In the genomic region with DNA sequence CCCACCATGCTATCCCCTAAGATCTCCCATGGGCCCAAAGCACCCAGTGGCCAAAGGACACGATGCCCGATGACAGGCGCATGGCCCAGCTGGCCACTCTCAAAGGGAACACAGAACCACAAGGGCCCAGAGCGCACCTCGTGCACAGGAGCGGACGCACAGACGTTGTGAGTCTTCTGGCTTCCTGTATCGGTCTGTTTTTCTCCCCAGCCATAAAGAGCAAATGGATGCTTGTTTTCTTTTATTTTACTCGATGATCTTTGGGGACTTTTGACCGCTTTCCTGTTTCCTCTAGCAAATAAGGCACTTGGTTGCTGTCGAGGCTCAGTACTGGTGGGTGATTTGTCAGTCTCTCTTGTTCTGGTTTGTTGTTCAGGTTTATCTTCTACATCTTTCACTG, we compare ENCODE assay signal across 19 cellular contexts. TPM values are rescaled to one million over a fixed set of nuclear protein-coding genes. Genes with fewer than 3 reads are reported as not detected.
DNase-seq lines count a peak whose midpoint lies in the region; ATAC-seq and TF ChIP-seq lines count a peak whose summit lies in the region.
"Had no signal": no experiment of that assay in that cellular context is flagged by ENCODE, and none has a peak within 500 bp of the region (broad histone marks: within the 10 kb centered on the region; RNA-seq: fewer than 3 reads in every experiment).

No MANE protein-coding gene starts in this region.

- H3K4me1 ChIP-seq in GM23338 (ENCODE audit: insufficient read depth) = peaks cover 7% of the 10 kb centered on the region; the same call in 1 of the 2 replicates
- H3K4me1 ChIP-seq: right atrium auricular region had no signal

- H3K9me3 ChIP-seq in CD4-positive, alpha-beta T cell (ENCODE audit: control insufficient read depth, low read length) = no peaks in the 10 kb centered on the region
- H3K9me3 ChIP-seq: left lung, right atrium auricular region, tibial nerve had no signal

- H3K4me2 ChIP-seq in GM23338 = no peak overlapping the region

- peaks cover 37% of the 10 kb centered on the region for H3K36me3 Mint-ChIP-seq in T-helper 1 cell treated with Interleukin-12 subunit alpha and Interleukin-12 subunit beta and Interleukin-4 antibody, amounts not matched to agents 30 μg/mL and 1 μg/mL, for 36 hours (ENCODE audit: low read depth)
- H3K36me3 Mint-ChIP-seq in CD4-positive, alpha-beta T cell (ENCODE audit: low read depth) = peaks cover 49% of the 10 kb centered on the region
- H3K36me3 Mint-ChIP-seq in activated T-helper 17 cell treated with anti-CD3 and anti-CD28 coated beads, Interleukin-2, amount 50 U/mL, for 72 hours (ENCODE audit: low read depth) = peaks cover 85% of the 10 kb centered on the region
- H3K36me3 Mint-ChIP-seq in nephron progenitor cell (ENCODE audit: low read depth) (peaks cover 69% of the 10 kb centered on the region), GM23338 (ENCODE audit: low read depth) (0 out of 3 replicates have a peak, but pooled peaks cover 4% of the 10 kb centered on the region)

- H4K20me1 ChIP-seq in GM23338 (replicated peaks; ENCODE audit: insufficient read depth) = peaks cover 2% of the 10 kb centered on the region

- CTCF ChIA-PET in CD4-positive, alpha-beta T cell (lab: Charles Lee) = interaction anchor here (0.9 kb wide), 1 partner anchor 11 kb away, joined by 3 read pairs; no protein-coding TSS in a partner anchor

- no peak overlapping the region for H2AFZ ChIP-seq in GM23338

- ATAC-seq in CD4-positive, alpha-beta T cell (ENCODE audit: poor library complexity) = no peak
- no peak for ATAC-seq in activated T-helper 17 cell treated with anti-CD3 and anti-CD28 coated beads, Interleukin-2, amount 50 U/mL, for 72 hours (replicated peaks)
- no peak for ATAC-seq in GM23338
- ATAC-seq in HG03521 (IDR thresholded peaks at IDR 0.05; ENCODE audit: unreplicated experiment) = no peak
- ATAC-seq in GM21529 (IDR thresholded peaks at IDR 0.05; ENCODE audit: unreplicated experiment) = no peak

- peak overlapping the region; percentile 53 for H3K4me3 Mint-ChIP-seq in T-helper 1 cell treated with Interleukin-12 subunit alpha and Interleukin-12 subunit beta and Interleukin-4 antibody, amounts not matched to agents 30 μg/mL and 1 μg/mL, for 36 hours
- H3K4me3 Mint-ChIP-seq in CD4-positive, alpha-beta T cell = no peak overlapping the region
- H3K4me3 Mint-ChIP-seq in activated T-helper 17 cell treated with anti-CD3 and anti-CD28 coated beads, Interleukin-2, amount 50 U/mL, for 72 hours = peak overlapping the region; percentile 59
- H3K4me3 Mint-ChIP-seq in nephron progenitor cell (no peak overlapping the region), GM23338 (no peak overlapping the region)

- intact Hi-C loops in CD4-positive, alpha-beta T cell (cut with DNase I, micrococcal nuclease) = no loop called here

- H3K4me1 Mint-ChIP-seq in T-helper 1 cell treated with Interleukin-12 subunit alpha and Interleukin-12 subunit beta and Interleukin-4 antibody, amounts not matched to agents 30 μg/mL and 1 μg/mL, for 36 hours (ENCODE audit: low read depth) = peaks cover 24% of the 10 kb centered on the region
- H3K4me1 Mint-ChIP-seq in CD4-positive, alpha-beta T cell (ENCODE audit: low read depth) = peaks cover 10% of the 10 kb centered on the region
- peaks cover 40% of the 10 kb centered on the region for H3K4me1 Mint-ChIP-seq in activated T-helper 17 cell treated with anti-CD3 and anti-CD28 coated beads, Interleukin-2, amount 50 U/mL, for 72 hours
- peaks cover 9% of the 10 kb centered on the region for H3K4me1 Mint-ChIP-seq in nephron progenitor cell
- H3K4me1 Mint-ChIP-seq in GM23338 = peaks cover 10% of the 10 kb centered on the region

- H3K27me3 Mint-ChIP-seq in T-helper 1 cell treated with Interleukin-12 subunit alpha and Interleukin-12 subunit beta and Interleukin-4 antibody, amounts not matched to agents 30 μg/mL and 1 μg/mL, for 36 hours (ENCODE audit: low read depth) = no peaks in the 10 kb centered on the region
- H3K27me3 Mint-ChIP-seq in CD4-positive, alpha-beta T cell = no peaks in the 10 kb centered on the region
- H3K27me3 Mint-ChIP-seq in activated T-helper 17 cell treated with anti-CD3 and anti-CD28 coated beads, Interleukin-2, amount 50 U/mL, for 72 hours = no peaks in the 10 kb centered on the region
- no peaks in the 10 kb centered on the region for H3K27me3 Mint-ChIP-seq in nephron progenitor cell (ENCODE audit: low read depth, poor library complexity)
- no peaks in the 10 kb centered on the region for H3K27me3 Mint-ChIP-seq in GM23338 (ENCODE audit: insufficient read depth, low read depth, poor library complexity)

- H3F3A ChIP-seq in GM23338 (replicated peaks; ENCODE audit: low read depth) = no peaks in the 10 kb centered on the region

- H3K27me3 ChIP-seq in CD4-positive, alpha-beta T cell (ENCODE audit: control insufficient read depth, insufficient read depth, low read length) = no peaks in the 10 kb centered on the region
- H3K27me3 ChIP-seq in GM23338 (ENCODE audit: insufficient read depth) = no peaks in the 10 kb centered on the region
- H3K27me3 ChIP-seq: left lung, right atrium auricular region, tibial nerve had no signal

- H3K4me3 ChIP-seq in GM23338 = no peak overlapping the region
- H3K4me3 ChIP-seq: left lung, right atrium auricular region, tibial nerve had no signal

- H3K9me2 ChIP-seq in GM23338 (ENCODE audit: insufficient read depth) = no peaks in the 10 kb centered on the region

- peaks cover 12% of the 10 kb centered on the region for H3K36me3 ChIP-seq in GM23338 (ENCODE audit: insufficient read depth)

- no peaks in the 10 kb centered on the region for H3K9me3 Mint-ChIP-seq in T-helper 1 cell treated with Interleukin-12 subunit alpha and Interleukin-12 subunit beta and Interleukin-4 antibody, amounts not matched to agents 30 μg/mL and 1 μg/mL, for 36 hours
- H3K9me3 Mint-ChIP-seq in CD4-positive, alpha-beta T cell = no peaks in the 10 kb centered on the region
- H3K9me3 Mint-ChIP-seq in activated T-helper 17 cell treated with anti-CD3 and anti-CD28 coated beads, Interleukin-2, amount 50 U/mL, for 72 hours = no peaks in the 10 kb centered on the region
- H3K9me3 Mint-ChIP-seq in nephron progenitor cell = no peaks in the 10 kb centered on the region
- H3K9me3 Mint-ChIP-seq in GM23338 = no peaks in the 10 kb centered on the region

- peak overlapping the region; percentile 38 for H3K27ac ChIP-seq in CD4-positive, alpha-beta T cell (ENCODE audit: low read depth, low read length)
- no peak overlapping the region for H3K27ac ChIP-seq in GM23338 (ENCODE audit: low read depth)
- H3K27ac ChIP-seq: 22Rv1, right atrium auricular region, tibial nerve had no signal

- DNase-seq in T-helper 1 cell (no peak), nephron progenitor cell (no peak), GM23338 (ENCODE audit: low spot score) (no peak)
- DNase-seq in CD4-positive, alpha-beta T cell = no peak
- DNase-seq: activated CD4-positive, alpha-beta T cell treated with anti-CD3 and anti-CD28 coated beads, Interleukin-2, amount 50 U/mL, for 48 hours; caudate nucleus; DMS 273 treated with DMSO at 0.1 percent for 48 hours; effector CD4-positive, alpha-beta T cell; Kasumi-1; left lung; NCI-H1048; NCI-H510A treated with DMSO at 0.1 percent for 48 hours had no signal

- POLR2A ChIA-PET in CD4-positive, alpha-beta T cell (lab: Charles Lee) = no interaction called here

- no peak for TF ChIP-seq CTCF in CD4-positive, alpha-beta T cell (IDR thresholded peaks at IDR 0.05)
- TF ChIP-seq CTCF in nephron progenitor cell (IDR thresholded peaks at IDR 0.05) = no peak
- TF ChIP-seq CTCF in GM23338 (conservative IDR thresholded peaks at IDR 0.05; ENCODE audit: low read depth in 2 of 2) = no peak

- peaks cover 6% of the 10 kb centered on the region; the same call in 1 of the 2 replicates for H3K79me2 ChIP-seq in GM23338 (replicated peaks; ENCODE audit: insufficient read depth)

- H3K27ac Mint-ChIP-seq in T-helper 1 cell treated with Interleukin-12 subunit alpha and Interleukin-12 subunit beta and Interleukin-4 antibody, amounts not matched to agents 30 μg/mL and 1 μg/mL, for 36 hours = peak overlapping the region; percentile 88
- H3K27ac Mint-ChIP-seq in CD4-positive, alpha-beta T cell = peak overlapping the region; percentile 79
- H3K27ac Mint-ChIP-seq in activated T-helper 17 cell treated with anti-CD3 and anti-CD28 coated beads, Interleukin-2, amount 50 U/mL, for 72 hours = peak overlapping the region; percentile 49
- peak overlapping the region; percentile 17 for H3K27ac Mint-ChIP-seq in nephron progenitor cell
- no peak overlapping the region for H3K27ac Mint-ChIP-seq in GM23338

TF ChIP-seq in GM23338, 12 proteins besides CTCF, POLR2A, EP300 and RAD21:
- no peak for TF ChIP-seq EZH2phosphoT487 (IDR thresholded peaks at IDR 0.05; ENCODE audit: unreplicated experiment)
TF ChIP-seq in GM23338: peak in this region for 0.

RNA-seq across cellular contexts. Expression of a gene that starts 16.2 kb away (rescaled TPM):
- 10 to 100 TPM; 14.3 to 15.2 TPM for total RNA-seq in CD4-positive, alpha-beta T cell
- total RNA-seq in activated T-helper 17 cell treated with anti-CD3 and anti-CD28 coated beads, Interleukin-2, amount 50 U/mL, for 72 hours = 10 to 100 TPM; 10.1 to 32.7 TPM
- total RNA-seq in GM23338 (2014; rRNA removed; shearing (Covaris generic)) = 13.3 and 13.4 TPM in 2 replicates
- 3.9 and 4.2 TPM in 2 replicates for polyA plus RNA-seq in GM23338 (2016; fragmentation: Nextera tagmentation; extraction: Ambion mirVana)

RNA-seq across cellular contexts. Expression of a gene that starts 55.7 kb away (rescaled TPM):
- total RNA-seq in CD4-positive, alpha-beta T cell = 10 to 100 TPM; 26.7 to 28.7 TPM
- 10 to 100 TPM; 35.2 to 36.6 TPM for total RNA-seq in activated T-helper 17 cell treated with anti-CD3 and anti-CD28 coated beads, Interleukin-2, amount 50 U/mL, for 72 hours
- total RNA-seq in GM23338 (2014; rRNA removed; shearing (Covaris generic)) = 25.9 and 37.5 TPM in 2 replicates
- polyA plus RNA-seq in GM23338 (2016; fragmentation: Nextera tagmentation; extraction: Ambion mirVana) = 49.4 and 50.8 TPM in 2 replicates

Comparison
In these comparisons a context has a peak if more than half of its experiments do, and no peak if none do; other contexts are left out.
1. H3K4me3 Mint-ChIP-seq: peak in T-helper 1 cell treated with Interleukin-12 subunit alpha and Interleukin-12 subunit beta and Interleukin-4 antibody, amounts not matched to agents 30 μg/mL and 1 μg/mL, for 36 hours (single experiment) and activated T-helper 17 cell treated with anti-CD3 and anti-CD28 coated beads, Interleukin-2, amount 50 U/mL, for 72 hours (single experiment); none in CD4-positive, alpha-beta T cell (single experiment), nephron progenitor cell (single experiment) and GM23338 (single experiment).